Comparison of ENCODE assay signal across 8 cellular contexts in genomic region chr9:91433180-91433579, GRCh38. TPM values are rescaled to one million over a fixed set of nuclear protein-coding genes. Genes with fewer than 3 reads are reported as not detected.
A peak's percentile ranks its signal among the peaks of the same experiment; 100 is the strongest.
DNase-seq lines count a peak whose midpoint lies in the region; ATAC-seq, FAIRE-seq and TF ChIP-seq lines count a peak whose summit lies in the region.

No MANE protein-coding gene starts in this region.

- WGBS in psoas muscle, 3 donors: 5 to 16% (median 6%) methylated on average over 2 of the region's 2 CpGs

- H3K36me3 ChIP-seq in BJ (ENCODE audit: control insufficient read depth, insufficient read depth, low read length): no peaks in the 10 kb centered on the region
- no peaks in the 10 kb centered on the region for H3K36me3 ChIP-seq in psoas muscle (ENCODE audit: insufficient read depth in 1 of 2, low read depth in 1 of 2)
- no peaks in the 10 kb centered on the region for H3K36me3 ChIP-seq in H7 (replicated peaks; ENCODE audit: control insufficient read depth, insufficient read depth, low read length)

- intact Hi-C loops in psoas muscle (cut with DNase I): loop anchor here in 1 of 2 donors (5.0 kb wide), 1 partner anchor 396 kb away; no protein-coding TSS in a partner anchor

- CTCF ChIA-PET in BJ (lab: Yijun Ruan, JAX): interaction anchor here (0.9 to 11.5 kb wide), 7 partner anchors 9 to 555 kb away, joined by 3 to 152 read pairs (median 4); partner anchors contain the start of gene NFIL3

- no peaks in the 10 kb centered on the region for H3K9me3 ChIP-seq in psoas muscle

- peak overlapping the region; percentile 51 for H3K27ac ChIP-seq in psoas muscle

- peak; percentile 61 for TF ChIP-seq CTCF in BJ (IDR thresholded peaks at IDR 0.05; ENCODE audit: insufficient read depth, low read depth, low read length)
- TF ChIP-seq CTCF in fibroblast of mammary gland (conservative IDR thresholded peaks at IDR 0.05; ENCODE audit: control insufficient read depth, insufficient read depth, low read depth, low read length): peak; percentile 63
- TF ChIP-seq CTCF in psoas muscle (IDR thresholded peaks at IDR 0.05): peak; percentile 49

- no peak overlapping the region for H3K4me3 ChIP-seq in BJ (ENCODE audit: low read depth, low read length)
- no peak overlapping the region for H3K4me3 ChIP-seq in fibroblast of mammary gland (ENCODE audit: control insufficient read depth, low read depth, low read length)
- no peak overlapping the region for H3K4me3 ChIP-seq in psoas muscle
- no peak overlapping the region for H3K4me3 ChIP-seq in H7 (ENCODE audit: insufficient read depth, low read depth, low read length)

- FAIRE-seq in H54 (lab: Jason Lieb, UNC): peak; percentile 99

- no peak for TF ChIP-seq POLR2A in H54 (IDR thresholded peaks at IDR 0.05; ENCODE audit: low read depth, low read length)

- peaks cover 4% of the 10 kb centered on the region for H3K4me1 ChIP-seq in psoas muscle

- DNase-seq in BJ (ENCODE audit: low read depth): peak; percentile 83
- DNase-seq in H54 (ENCODE audit: insufficient read length, low spot score): peak; percentile 70
- DNase-seq in SW480 (ENCODE audit: low spot score): peak; percentile 81
- DNase-seq in fibroblast of mammary gland (ENCODE audit: low read depth): peak; percentile 96
- no peak for DNase-seq in psoas muscle
- no peak for DNase-seq in islet precursor cell
- no peak for DNase-seq in stimulated activated CD4-positive, alpha-beta T cell treated with anti-CD3 and anti-CD28 coated beads, Interleukin-2, amount 100 ng/mL, for 48 hours
- DNase-seq in H7: no peak

- ATAC-seq in psoas muscle: peak; percentile 95 to 99 (median 98)

- no peaks in the 10 kb centered on the region for H3K27me3 ChIP-seq in BJ (ENCODE audit: control insufficient read depth, insufficient read depth, low read length)
- no peaks in the 10 kb centered on the region for H3K27me3 ChIP-seq in psoas muscle (ENCODE audit: insufficient read depth in 3 of 3, low read length in 2 of 3)
- no peaks in the 10 kb centered on the region for H3K27me3 ChIP-seq in H7 (ENCODE audit: control insufficient read depth, insufficient read depth, low read length)

- POLR2A ChIA-PET in BJ (lab: Charles Lee): no interaction called here

RNA-seq across cellular contexts. Expression of gene NFIL3, which starts 9.5 kb away (rescaled TPM):
- polyA plus RNA-seq in BJ (2011; rRNA removed) (6.9 and 11.4 TPM in 2 replicates), psoas muscle (100 to 1,000 TPM in 2 of 3 donors, 10 to 100 TPM in 1; 29.0 to 152 (median 126) TPM)
- polyA minus RNA-seq in BJ (2011; rRNA and poly(A)+ RNA removed): 7.6 and 11.7 TPM in 2 replicates
- total RNA-seq in psoas muscle: 10 to 100 TPM; 22.4 to 76.3 (median 64.2) TPM
- 5.0 and 7.9 TPM in 2 replicates for total RNA-seq in H7 (2014; rRNA removed; shearing (Covaris generic))

Comparison
In these comparisons a context has a peak if more than half of its experiments do, and no peak if none do; other contexts are left out.
1. DNase-seq: peak in BJ (single experiment), H54 (single experiment), SW480 (single experiment) and fibroblast of mammary gland (single experiment); none in psoas muscle (0 of 2), islet precursor cell (single experiment), stimulated activated CD4-positive, alpha-beta T cell treated with anti-CD3 and anti-CD28 coated beads, Interleukin-2, amount 100 ng/mL, for 48 hours (0 of 2) and H7 (single experiment).
2. Peak in every context shown above with its lines, with median percentiles within 50 percentile points of each other: CTCF ChIP-seq.